ENCODE assay signal across 1 cellular context in the genomic region with DNA sequence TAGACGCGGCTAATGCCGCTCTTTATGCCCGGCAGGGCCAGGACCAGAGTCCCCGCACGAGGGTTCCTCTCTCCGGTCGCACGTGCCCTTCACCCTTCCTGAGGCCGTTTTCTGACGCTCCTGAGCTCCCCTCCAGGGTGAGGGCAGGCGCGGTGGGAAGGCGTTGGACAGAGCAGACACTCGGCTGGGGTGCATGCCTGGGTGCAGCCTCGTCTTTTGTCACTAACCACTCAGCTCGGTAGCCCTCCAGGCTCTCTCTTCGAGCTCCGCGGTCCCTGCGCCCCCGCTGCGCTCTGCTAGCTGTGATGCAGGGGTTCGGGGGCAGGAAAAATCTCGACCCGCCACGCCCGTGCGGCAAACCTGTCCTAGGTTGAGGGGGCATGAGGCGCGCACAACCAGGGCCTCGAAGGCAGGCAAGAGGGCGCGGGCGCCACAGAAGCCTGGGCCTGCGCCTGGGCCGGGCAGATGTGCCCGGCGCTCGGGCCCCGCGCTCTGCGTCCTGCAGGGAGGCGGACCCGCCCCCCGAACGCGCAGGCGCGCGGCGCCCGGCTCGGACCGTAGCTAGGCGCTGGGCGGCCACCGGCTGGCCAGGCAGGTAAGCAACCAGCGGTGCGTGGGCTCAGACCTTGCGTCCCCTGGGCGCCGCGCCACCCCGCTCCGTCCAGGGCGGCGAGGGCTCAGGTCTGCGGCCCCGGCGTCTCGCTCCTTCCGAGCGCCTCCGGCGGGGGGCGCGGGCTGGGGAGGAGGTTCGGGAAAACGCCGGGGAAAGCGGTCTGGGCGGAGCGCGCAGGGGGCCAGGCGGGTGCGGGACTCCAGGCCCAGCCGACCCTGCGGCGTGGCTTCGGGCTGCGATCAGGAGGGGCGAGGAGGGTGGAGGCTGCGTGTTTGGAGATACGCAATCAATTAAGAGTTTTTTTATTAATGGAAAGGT.
A peak's percentile ranks its signal among the peaks of the same experiment; 100 is the strongest.
TF ChIP-seq lines count a peak whose summit lies in the region.

TSS of gene L3MBTL1 (plus strand) at position 548 of the 931 bp plus-strand sequence. CDS start 5,807 bp downstream, outside the sequence.

TF ChIP-seq in HEK293, 187 proteins besides CTCF, POLR2A, EP300 and RAD21 (continued from another document):
- TF ChIP-seq SETDB1 (IDR thresholded peaks at IDR 0.05; ENCODE audit: insufficient read length, low read length), result no peak
- TF ChIP-seq, protein P1, sequence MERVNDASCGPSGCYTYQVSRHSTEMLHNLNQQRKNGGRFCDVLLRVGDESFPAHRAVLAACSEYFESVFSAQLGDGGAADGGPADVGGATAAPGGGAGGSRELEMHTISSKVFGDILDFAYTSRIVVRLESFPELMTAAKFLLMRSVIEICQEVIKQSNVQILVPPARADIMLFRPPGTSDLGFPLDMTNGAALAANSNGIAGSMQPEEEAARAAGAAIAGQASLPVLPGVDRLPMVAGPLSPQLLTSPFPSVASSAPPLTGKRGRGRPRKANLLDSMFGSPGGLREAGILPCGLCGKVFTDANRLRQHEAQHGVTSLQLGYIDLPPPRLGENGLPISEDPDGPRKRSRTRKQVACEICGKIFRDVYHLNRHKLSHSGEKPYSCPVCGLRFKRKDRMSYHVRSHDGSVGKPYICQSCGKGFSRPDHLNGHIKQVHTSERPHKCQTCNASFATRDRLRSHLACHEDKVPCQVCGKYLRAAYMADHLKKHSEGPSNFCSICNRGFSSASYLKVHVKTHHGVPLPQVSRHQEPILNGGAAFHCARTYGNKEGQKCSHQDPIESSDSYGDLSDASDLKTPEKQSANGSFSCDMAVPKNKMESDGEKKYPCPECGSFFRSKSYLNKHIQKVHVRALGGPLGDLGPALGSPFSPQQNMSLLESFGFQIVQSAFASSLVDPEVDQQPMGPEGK (tag by site-specific recombination; IDR thresholded peaks at IDR 0.05), result peak; percentile 47
- peak; percentile 63 for TF ChIP-seq GLIS1 (tag by site-specific recombination; IDR thresholded peaks at IDR 0.05)
- no peak for TF ChIP-seq ZNF146 (tag by site-specific recombination; IDR thresholded peaks at IDR 0.05)
- TF ChIP-seq ZNF585B (tag by site-specific recombination; IDR thresholded peaks at IDR 0.05), result no peak
- TF ChIP-seq ZBTB26 (tag by site-specific recombination; optimal IDR thresholded peaks at IDR 0.05), result peak; percentile 79
- 0 out of 2 replicates have a peak, but pooled peaks have one; percentile 16 for TF ChIP-seq PBX3 (CRISPR knock-in tag; IDR thresholded peaks at IDR 0.05)
- no peak for TF ChIP-seq SCRT1 (tag by site-specific recombination; IDR thresholded peaks at IDR 0.05; ENCODE audit: borderline replicate concordance)
- peak; percentile 37; the same call in 1 of the 2 replicates for TF ChIP-seq SP3 (tag by site-specific recombination; IDR thresholded peaks at IDR 0.05)
- TF ChIP-seq ZNF654 (tag by site-specific recombination; IDR thresholded peaks at IDR 0.05; ENCODE audit: low read depth), result no peak
- TF ChIP-seq IKZF3 (tag by site-specific recombination; IDR thresholded peaks at IDR 0.05), result 0 out of 2 replicates have a peak, but pooled peaks have one; percentile 37
- TF ChIP-seq ZNF600 (tag by site-specific recombination; IDR thresholded peaks at IDR 0.05), result peak; percentile 50
- 0 out of 2 replicates have a peak, but pooled peaks have one; percentile 11 for TF ChIP-seq ZXDB (tag by site-specific recombination; IDR thresholded peaks at IDR 0.05)
- TF ChIP-seq ZNF335 (tag by site-specific recombination; conservative IDR thresholded peaks at IDR 0.05), result peak; percentile 62
- 0 out of 2 replicates have a peak, but pooled peaks have one; percentile 24 for TF ChIP-seq ZNF202 (tag by site-specific recombination; IDR thresholded peaks at IDR 0.05; ENCODE audit: borderline replicate concordance)
- 0 out of 2 replicates have a peak, but pooled peaks have one; percentile 23 for TF ChIP-seq ZNF398 (tag by site-specific recombination; IDR thresholded peaks at IDR 0.05)
- TF ChIP-seq ZNF2 (tag by site-specific recombination; IDR thresholded peaks at IDR 0.05), result no peak
- no peak for TF ChIP-seq ZBTB6 (tag by site-specific recombination; IDR thresholded peaks at IDR 0.05)
- no peak for TF ChIP-seq MZF1 (tag by site-specific recombination; IDR thresholded peaks at IDR 0.05; ENCODE audit: borderline replicate concordance)
- TF ChIP-seq ZBTB8A (tag by site-specific recombination; IDR thresholded peaks at IDR 0.05), result peak; percentile 64
- TF ChIP-seq ZBTB20 (tag by site-specific recombination; IDR thresholded peaks at IDR 0.05), result peak; percentile 85
- peak; percentile 25; the same call in 1 of the 2 replicates for TF ChIP-seq ZNF692 (tag by site-specific recombination; IDR thresholded peaks at IDR 0.05)
- TF ChIP-seq GLIS2 (tag by site-specific recombination; IDR thresholded peaks at IDR 0.05), result peak; percentile 90
- peak; percentile 51 for TF ChIP-seq ZFHX2 (tag by site-specific recombination; conservative IDR thresholded peaks at IDR 0.05)
- TF ChIP-seq PRDM1 (tag by site-specific recombination; IDR thresholded peaks at IDR 0.05), result peak; percentile 84
- 0 out of 2 replicates have a peak, but pooled peaks have one; percentile 8 for TF ChIP-seq ZNF341 (tag by site-specific recombination; IDR thresholded peaks at IDR 0.05; ENCODE audit: low read depth)
- TF ChIP-seq PRDM2 (tag by site-specific recombination; IDR thresholded peaks at IDR 0.05; ENCODE audit: borderline replicate concordance), result no peak
- 0 out of 2 replicates have a peak, but pooled peaks have one; percentile 51 for TF ChIP-seq ZNF76 (tag by site-specific recombination; IDR thresholded peaks at IDR 0.05; ENCODE audit: borderline replicate concordance, low read depth)
- TF ChIP-seq KLF8 (tag by site-specific recombination; IDR thresholded peaks at IDR 0.05), result peak; percentile 56; the same call in 1 of the 2 replicates
